ENCODE assay signal across 7 cellular contexts in the genomic region with DNA sequence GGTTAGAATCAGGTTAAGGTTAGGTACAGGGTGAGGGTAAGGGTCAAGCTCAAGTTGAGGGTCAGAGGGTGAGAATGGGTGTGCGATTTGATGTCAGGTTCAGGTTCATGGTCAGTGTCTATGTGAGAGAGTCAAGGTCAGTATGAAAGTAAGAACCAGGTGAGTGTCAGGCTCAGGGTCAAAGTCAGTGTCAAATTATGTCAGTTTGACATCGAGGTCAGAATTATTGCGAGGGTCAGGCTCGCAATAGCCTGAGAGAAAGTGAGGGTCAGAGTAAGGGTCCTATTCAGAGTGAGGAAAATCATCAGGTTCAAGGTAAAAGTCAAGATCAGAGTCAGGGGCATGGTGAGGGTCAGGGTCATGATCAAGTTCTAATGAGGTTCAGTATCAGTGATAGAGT.
"Had no signal": no experiment of that assay in that cellular context is flagged by ENCODE, and none has a peak within 500 bp of the region (broad histone marks: within the 10 kb centered on the region; RNA-seq: fewer than 3 reads in every experiment).

No MANE protein-coding gene starts in this region.

- H2AFZ ChIP-seq: GM23248 had no signal

- H3K4me3 ChIP-seq: GM23248, HAP-1, K562 had no signal

- H3K9me3 Mint-ChIP-seq: HFFc6 had no signal

- H3K9ac ChIP-seq: GM23248 had no signal

- H3K36me3 ChIP-seq: HAP-1 had no signal

- ATAC-seq: HCT116, K562 had no signal

- H3K27ac Mint-ChIP-seq: HFFc6 had no signal

- DNase-seq: GOT3, H7 had no signal

- H3K4me3 Mint-ChIP-seq: HFFc6 had no signal

- H3K27ac ChIP-seq: GM23248 had no signal

- H3K4me1 ChIP-seq: HAP-1 had no signal
